In genomic region chr4:41639291-41639690, GRCh38 we compare ENCODE assay signal across 21 cellular contexts.
DNase-seq lines count a peak whose midpoint lies in the region; ATAC-seq, FAIRE-seq and TF ChIP-seq lines count a peak whose summit lies in the region.
"Had no signal": no experiment of that assay in that cellular context is flagged by ENCODE, and none has a peak within 500 bp of the region (broad histone marks: within the 10 kb centered on the region; RNA-seq: fewer than 3 reads in every experiment).

No MANE protein-coding gene starts in this region.

- no peaks in the 10 kb centered on the region for H4K20me1 ChIP-seq in astrocyte (ENCODE audit: insufficient read depth, low read length)
- H4K20me1 ChIP-seq: BLaER1 treated with 17β-estradiol and CSF1 and Interleukin-3, amounts not matched to agents 10 nM and 100 nM had no signal

- no peak overlapping the region for H2AFZ ChIP-seq in astrocyte (ENCODE audit: low read depth, low read length)

- no peak overlapping the region for H3K9ac ChIP-seq in astrocyte (ENCODE audit: low read length)
- H3K9ac ChIP-seq: BLaER1 treated with 17β-estradiol and CSF1 and Interleukin-3, amounts not matched to agents 10 nM and 100 nM had no signal

- no peak overlapping the region for H3K27ac ChIP-seq in astrocyte (ENCODE audit: low read depth, low read length)
- H3K27ac ChIP-seq: 22Rv1; A549; BLaER1 treated with 17β-estradiol and CSF1 and Interleukin-3, amounts not matched to agents 10 nM and 100 nM; C4-2B had no signal

- peaks cover under 1% of the 10 kb centered on the region for H3K27me3 ChIP-seq in astrocyte (ENCODE audit: insufficient read depth, low read length)
- H3K27me3 ChIP-seq: BLaER1 treated with 17β-estradiol and CSF1 and Interleukin-3, amounts not matched to agents 10 nM and 100 nM had no signal

- no peaks in the 10 kb centered on the region for H3K36me3 ChIP-seq in astrocyte (ENCODE audit: insufficient read depth, low read length)
- H3K36me3 ChIP-seq: BLaER1 treated with 17β-estradiol and CSF1 and Interleukin-3, amounts not matched to agents 10 nM and 100 nM had no signal

- no peak for FAIRE-seq in astrocyte (lab: Jason Lieb, UNC)
- FAIRE-seq: A549, D721Med, G401.6, GM12891 had no signal

- H3K4me3 ChIP-seq in astrocyte (ENCODE audit: insufficient read depth, low read depth, low read length), result no peak overlapping the region
- H3K4me3 ChIP-seq: A549; BLaER1 treated with 17β-estradiol and CSF1 and Interleukin-3, amounts not matched to agents 10 nM and 100 nM had no signal

- CTCF ChIA-PET in activated CD8-positive, alpha-beta memory T cell treated with anti-CD3 and anti-CD28 coated beads, Interleukin-2, amount 10 ng/mL, durations not matched to agents 7 days and 5 days (lab: Charles Lee), result no interaction called here

- H3K27me3 Mint-ChIP-seq in astrocyte (ENCODE audit: low read depth, unreplicated experiment), result peaks cover 13% of the 10 kb centered on the region
- H3K27me3 Mint-ChIP-seq in activated CD8-positive, alpha-beta memory T cell treated with anti-CD3 and anti-CD28 coated beads, Interleukin-2, amount 10 ng/mL, durations not matched to agents 7 days and 5 days, result peaks cover 24% of the 10 kb centered on the region

- no peaks in the 10 kb centered on the region for H3K79me2 ChIP-seq in astrocyte (ENCODE audit: insufficient read depth, low read length)

- H3K4me2 ChIP-seq in astrocyte (ENCODE audit: low read length), result no peak overlapping the region
- H3K4me2 ChIP-seq: A549; BLaER1 treated with 17β-estradiol and CSF1 and Interleukin-3, amounts not matched to agents 10 nM and 100 nM had no signal

- H3K27ac Mint-ChIP-seq in astrocyte (ENCODE audit: unreplicated experiment), result no peak overlapping the region
- H3K27ac Mint-ChIP-seq in activated CD8-positive, alpha-beta memory T cell treated with anti-CD3 and anti-CD28 coated beads, Interleukin-2, amount 10 ng/mL, durations not matched to agents 7 days and 5 days, result no peak overlapping the region
- H3K27ac Mint-ChIP-seq: B cell; CD4-positive, alpha-beta T cell; CD8-positive, alpha-beta T cell had no signal

- H3K4me1 ChIP-seq in astrocyte (ENCODE audit: insufficient read depth, low read length), result no peaks in the 10 kb centered on the region

- TF ChIP-seq CTCF in astrocyte (IDR thresholded peaks at IDR 0.05; ENCODE audit: insufficient read depth, low read depth, low read length), result no peak

- DNase-seq in Daoy (ENCODE audit: low read depth) (peak; percentile 52), M059J (ENCODE audit: low read depth) (peak; percentile 55), astrocyte (ENCODE audit: low read depth) (no peak), DMS79 treated with DMSO at 0.1 percent for 48 hours (lab: John Stamatoyannopoulos, UW) (no peak)
- DNase-seq in activated CD8-positive, alpha-beta memory T cell treated with anti-CD3 and anti-CD28 coated beads, Interleukin-2, amount 10 ng/mL, durations not matched to agents 7 days and 5 days, result no peak
- DNase-seq: AML-193; Caco-2; Calu3; CD4-positive, alpha-beta T cell; CD8-positive, alpha-beta T cell; DND-41; GF-D8 had no signal

- no peaks in the 10 kb centered on the region for H3K36me3 Mint-ChIP-seq in astrocyte (ENCODE audit: low read depth, unreplicated experiment)
- no peaks in the 10 kb centered on the region for H3K36me3 Mint-ChIP-seq in activated CD8-positive, alpha-beta memory T cell treated with anti-CD3 and anti-CD28 coated beads, Interleukin-2, amount 10 ng/mL, durations not matched to agents 7 days and 5 days
- H3K36me3 Mint-ChIP-seq: CD8-positive, alpha-beta T cell had no signal

- no peak for ATAC-seq in activated CD8-positive, alpha-beta memory T cell treated with anti-CD3 and anti-CD28 coated beads, Interleukin-2, amount 10 ng/mL, durations not matched to agents 7 days and 5 days
- no peak for ATAC-seq in HG02973 (IDR thresholded peaks at IDR 0.05; ENCODE audit: unreplicated experiment)
- ATAC-seq: A549; CD8-positive, alpha-beta T cell had no signal

- no peaks in the 10 kb centered on the region for H3K9me3 ChIP-seq in astrocyte (ENCODE audit: insufficient read depth, low read depth, low read length)
- H3K9me3 ChIP-seq: A549, Caco-2 had no signal

- no peaks in the 10 kb centered on the region for H3K9me3 Mint-ChIP-seq in astrocyte (ENCODE audit: unreplicated experiment)
- no peaks in the 10 kb centered on the region for H3K9me3 Mint-ChIP-seq in activated CD8-positive, alpha-beta memory T cell treated with anti-CD3 and anti-CD28 coated beads, Interleukin-2, amount 10 ng/mL, durations not matched to agents 7 days and 5 days (ENCODE audit: low read depth)
- H3K9me3 Mint-ChIP-seq: CD4-positive, alpha-beta T cell; CD8-positive, alpha-beta T cell had no signal

- peak overlapping the region; percentile 28 for H3K4me3 Mint-ChIP-seq in astrocyte (ENCODE audit: unreplicated experiment)
- H3K4me3 Mint-ChIP-seq in activated CD8-positive, alpha-beta memory T cell treated with anti-CD3 and anti-CD28 coated beads, Interleukin-2, amount 10 ng/mL, durations not matched to agents 7 days and 5 days, result no peak overlapping the region
- H3K4me3 Mint-ChIP-seq: B cell; CD4-positive, alpha-beta T cell; CD8-positive, alpha-beta T cell had no signal

- H3K4me1 Mint-ChIP-seq in astrocyte (ENCODE audit: low read depth, unreplicated experiment), result peaks cover 6% of the 10 kb centered on the region
- H3K4me1 Mint-ChIP-seq in activated CD8-positive, alpha-beta memory T cell treated with anti-CD3 and anti-CD28 coated beads, Interleukin-2, amount 10 ng/mL, durations not matched to agents 7 days and 5 days, result no peaks in the 10 kb centered on the region
- H3K4me1 Mint-ChIP-seq: B cell had no signal

Comparison
In these comparisons a context has a peak if more than half of its experiments do, and no peak if none do; other contexts are left out.
1. DNase-seq: peak in Daoy (single experiment) and M059J (single experiment); none in astrocyte (single experiment), DMS79 treated with DMSO at 0.1 percent for 48 hours (single experiment) and activated CD8-positive, alpha-beta memory T cell treated with anti-CD3 and anti-CD28 coated beads, Interleukin-2, amount 10 ng/mL, durations not matched to agents 7 days and 5 days (single experiment).